In genomic region chr5:76790632-76791290, GRCh38 we compare ENCODE assay signal across 8 cellular contexts. TPM values are rescaled to one million over a fixed set of nuclear protein-coding genes. Genes with fewer than 3 reads are reported as not detected.
DNase-seq lines count a peak whose midpoint lies in the region; ATAC-seq and TF ChIP-seq lines count a peak whose summit lies in the region.

No MANE protein-coding gene starts in this region.

- H3K27ac ChIP-seq in foreskin keratinocyte (peak overlapping the region; percentile 95), smooth muscle cell (ENCODE audit: low read depth) (peak overlapping the region; percentile 97)

- H3F3A ChIP-seq in smooth muscle cell (ENCODE audit: low read depth), result peaks cover 26% of the 10 kb centered on the region

- H3K9ac ChIP-seq in smooth muscle cell (ENCODE audit: low read depth), result peak overlapping the region; percentile 82

- no peak overlapping the region for H3K27ac Mint-ChIP-seq in activated CD4-positive, alpha-beta T cell treated with anti-CD3 and anti-CD28 coated beads, Interleukin-2, amount 10 ng/mL, durations not matched to agents 7 days and 5 days

- peaks cover 25% of the 10 kb centered on the region for H3K4me1 ChIP-seq in foreskin keratinocyte
- peaks cover 16% of the 10 kb centered on the region for H3K4me1 ChIP-seq in smooth muscle cell (ENCODE audit: low read depth)

- H3K79me2 ChIP-seq in smooth muscle cell (ENCODE audit: low read depth), result no peaks in the 10 kb centered on the region

- POLR2A ChIA-PET in activated CD4-positive, alpha-beta T cell treated with anti-CD3 and anti-CD28 coated beads, Interleukin-2, amount 10 ng/mL, durations not matched to agents 7 days and 5 days (lab: Charles Lee), result interaction anchor here (0.7 kb wide), 1 partner anchor 80 kb away, joined by 4 read pairs; no protein-coding TSS in a partner anchor

- H3K9me3 Mint-ChIP-seq in activated CD4-positive, alpha-beta T cell treated with anti-CD3 and anti-CD28 coated beads, Interleukin-2, amount 10 ng/mL, durations not matched to agents 7 days and 5 days, result no peaks in the 10 kb centered on the region

- in situ Hi-C loops in KBM-7 (cut with MboI; ENCODE audit: low pct_unique_long_range_greater_than_20kb, low sequenced_read_pairs), result no loop called here

- ATAC-seq in foreskin keratinocyte, result peak; percentile 87
- no peak for ATAC-seq in GM21447 (IDR thresholded peaks at IDR 0.05; ENCODE audit: unreplicated experiment)

- H2AFZ ChIP-seq in smooth muscle cell (ENCODE audit: low read depth), result no peak overlapping the region

- H3K27me3 Mint-ChIP-seq in activated CD4-positive, alpha-beta T cell treated with anti-CD3 and anti-CD28 coated beads, Interleukin-2, amount 10 ng/mL, durations not matched to agents 7 days and 5 days, result no peaks in the 10 kb centered on the region

- no peak overlapping the region for H3K4me3 Mint-ChIP-seq in activated CD4-positive, alpha-beta T cell treated with anti-CD3 and anti-CD28 coated beads, Interleukin-2, amount 10 ng/mL, durations not matched to agents 7 days and 5 days

- no peak for TF ChIP-seq CTCF in foreskin keratinocyte (conservative IDR thresholded peaks at IDR 0.05)
- TF ChIP-seq CTCF in smooth muscle cell (IDR thresholded peaks at IDR 0.05; ENCODE audit: borderline replicate concordance, insufficient read depth, poor library complexity, severe bottlenecking), result no peak

- no peaks in the 10 kb centered on the region for H4K20me1 ChIP-seq in smooth muscle cell (ENCODE audit: low read depth)

- no peaks in the 10 kb centered on the region for H3K36me3 ChIP-seq in smooth muscle cell (ENCODE audit: low read depth)

- DNase-seq in activated CD4-positive, alpha-beta T cell treated with anti-CD3 and anti-CD28 coated beads for 4 hours, result peak; percentile 1 to 24
- no peak for DNase-seq in activated CD4-positive, alpha-beta T cell treated with anti-CD3 and anti-CD28 coated beads, Interleukin-2, amount 50 U/mL, for 1 hour
- peak; percentile 12 for DNase-seq in activated CD4-positive, alpha-beta T cell treated with anti-CD3 and anti-CD28 coated beads, Interleukin-2, amount 10 ng/mL, durations not matched to agents 7 days and 5 days
- DNase-seq in foreskin keratinocyte, result peak; percentile 99
- DNase-seq in smooth muscle cell (lab: John Stamatoyannopoulos, UW; ENCODE audit: unreplicated experiment), result peak; percentile 9
- DNase-seq in KBM-7, result no peak
- no peak for DNase-seq in DMS153 treated with DMSO at 0.1 percent for 48 hours (lab: John Stamatoyannopoulos, UW; ENCODE audit: unreplicated experiment)

- H3K27me3 ChIP-seq in foreskin keratinocyte (no peaks in the 10 kb centered on the region), smooth muscle cell (ENCODE audit: low read depth) (no peaks in the 10 kb centered on the region)

- CTCF ChIA-PET in activated CD4-positive, alpha-beta T cell treated with anti-CD3 and anti-CD28 coated beads, Interleukin-2, amount 10 ng/mL, durations not matched to agents 7 days and 5 days (lab: Charles Lee), result interaction anchor here (0.9 to 2.6 kb wide), 5 partner anchors 11 to 59 kb away, joined by 3 to 6 read pairs (median 5); partner anchors contain the start of genes F2RL1 and S100Z

- H3K9me3 ChIP-seq in smooth muscle cell (replicated peaks; ENCODE audit: low read depth), result no peaks in the 10 kb centered on the region

- 3% methylated on average over 3 of the region's 3 CpGs for WGBS in smooth muscle cell (ENCODE audit: low lambda C conversion rate)

- H3K4me1 Mint-ChIP-seq in activated CD4-positive, alpha-beta T cell treated with anti-CD3 and anti-CD28 coated beads, Interleukin-2, amount 10 ng/mL, durations not matched to agents 7 days and 5 days, result peaks cover 13% of the 10 kb centered on the region

- H3K4me2 ChIP-seq in smooth muscle cell, result peak overlapping the region; percentile 63

- no peak overlapping the region for H3K4me3 ChIP-seq in smooth muscle cell

- no peaks in the 10 kb centered on the region for H3K36me3 Mint-ChIP-seq in activated CD4-positive, alpha-beta T cell treated with anti-CD3 and anti-CD28 coated beads, Interleukin-2, amount 10 ng/mL, durations not matched to agents 7 days and 5 days (ENCODE audit: low read depth)

RNA-seq across cellular contexts. Expression of gene F2RL1, which starts 28.1 kb away (rescaled TPM):
- total RNA-seq in activated CD4-positive, alpha-beta T cell treated with anti-CD3 and anti-CD28 coated beads, Interleukin-2, amount 10 ng/mL, durations not matched to agents 7 days and 5 days, result under 1 TPM; 0.27 to 0.89 TPM
- total RNA-seq in foreskin keratinocyte (72.4 and 77.5 TPM in 2 replicates), smooth muscle cell (76.4 and 88.3 TPM in 2 replicates)
- polyA plus RNA-seq in foreskin keratinocyte (32.8 and 36.8 TPM in 2 replicates), smooth muscle cell (42.6 and 53.8 TPM in 2 replicates)

RNA-seq across cellular contexts. Expression of gene S100Z, which starts 59.1 kb away (rescaled TPM):
- total RNA-seq in activated CD4-positive, alpha-beta T cell treated with anti-CD3 and anti-CD28 coated beads, Interleukin-2, amount 10 ng/mL, durations not matched to agents 7 days and 5 days, result 1 to 10 TPM; 1.8 to 2.2 TPM
- not detected in 2 replicates for total RNA-seq in foreskin keratinocyte
- polyA plus RNA-seq in foreskin keratinocyte, result not detected in 2 replicates
- total RNA-seq in smooth muscle cell, result not detected in 2 replicates
- 0.34 and 0.73 TPM in 2 replicates for polyA plus RNA-seq in smooth muscle cell

Comparison
In these comparisons a context has a peak if more than half of its experiments do, and no peak if none do; other contexts are left out.
1. DNase-seq: peak in activated CD4-positive, alpha-beta T cell treated with anti-CD3 and anti-CD28 coated beads for 4 hours (2 of 2), activated CD4-positive, alpha-beta T cell treated with anti-CD3 and anti-CD28 coated beads, Interleukin-2, amount 10 ng/mL, durations not matched to agents 7 days and 5 days (single experiment), foreskin keratinocyte (2 of 2) and smooth muscle cell (single experiment); none in activated CD4-positive, alpha-beta T cell treated with anti-CD3 and anti-CD28 coated beads, Interleukin-2, amount 50 U/mL, for 1 hour (single experiment), KBM-7 (single experiment) and DMS153 treated with DMSO at 0.1 percent for 48 hours (single experiment).
2. RNA of gene F2RL1, which starts 28.1 kb away (total RNA-seq): 76.4 to 88.3 TPM in smooth muscle cell and 72.4 to 77.5 TPM in foreskin keratinocyte; 0.27 to 0.89 TPM in activated CD4-positive, alpha-beta T cell treated with anti-CD3 and anti-CD28 coated beads, Interleukin-2, amount 10 ng/mL, durations not matched to agents 7 days and 5 days; every median in the first group is over 10 times any median in the second.